27 cellular contexts compared by ENCODE assay signal in the genomic region with DNA sequence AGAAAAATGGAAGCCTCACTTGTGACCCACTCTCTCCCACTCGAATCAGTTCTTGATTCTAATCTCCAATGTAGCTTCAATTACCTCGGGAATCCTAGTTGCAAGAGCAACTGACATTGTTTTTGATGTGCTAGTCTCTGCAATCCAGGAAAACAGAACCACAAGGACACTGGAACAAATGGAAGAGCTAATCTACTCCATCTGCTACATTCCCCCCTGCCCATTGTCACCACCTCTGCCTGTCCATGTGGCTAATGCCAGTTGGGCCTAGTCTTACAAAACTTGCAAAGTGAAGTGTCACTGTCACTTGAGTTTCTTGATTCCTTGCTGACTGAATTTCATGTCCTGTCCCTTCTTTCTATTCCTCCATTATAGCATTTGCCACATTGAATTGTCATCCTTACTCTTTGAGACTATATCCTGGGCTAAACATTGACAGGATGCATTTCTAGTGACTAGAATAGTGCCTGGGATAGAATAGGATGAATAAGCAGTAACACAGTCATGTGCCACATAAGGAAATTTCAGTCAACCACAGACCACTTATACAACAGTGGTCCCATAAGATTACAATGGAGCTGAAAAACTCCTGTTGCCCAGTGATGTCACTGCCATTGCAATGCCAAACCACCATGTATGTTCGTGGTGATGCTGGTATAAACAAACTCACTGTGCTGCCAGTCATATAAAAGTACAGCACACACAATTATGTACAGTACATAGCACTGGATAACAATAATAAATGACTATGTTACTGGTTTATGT. TPM values are rescaled to one million over a fixed set of nuclear protein-coding genes. Genes with fewer than 3 reads are reported as not detected.
"Had no signal": no experiment of that assay in that cellular context is flagged by ENCODE, and none has a peak within 500 bp of the region (broad histone marks: within the 10 kb centered on the region; RNA-seq: fewer than 3 reads in every experiment).

No MANE protein-coding gene starts in this region.

- H3K27me3 Mint-ChIP-seq: activated naive CD8-positive, alpha-beta T cell treated with anti-CD3 and anti-CD28 coated beads for 36 hours; brain; dendritic cell treated with granulocyte-macrophage colony-stimulating factor and Interleukin-4, amounts not matched to agents 40 ng/mL and 50 ng/mL, for 4 days; progenitor cell of endocrine pancreas; T-cell had no signal

- DNase-seq: activated CD4-positive, alpha-beta T cell treated with anti-CD3 and anti-CD28 coated beads for 1 hour; activated CD4-positive, alpha-beta T cell treated with anti-CD3 and anti-CD28 coated beads, Interleukin-2, amount 50 U/mL, for 1 hour; activated naive CD4-positive, alpha-beta T cell treated with Interleukin-2 at 50 U/mL for 16 hours; activated naive CD8-positive, alpha-beta T cell treated with anti-CD3 and anti-CD28 coated beads for 36 hours; activated T-cell treated with anti-CD3 and anti-CD28 coated beads, Interleukin-2, amount 50 U/mL, for 4 hours; amniotic stem cell; effector CD4-positive, alpha-beta T cell; erythroblast; foreskin keratinocyte; kidney glomerular epithelial cell; left ventricle myocardium superior; mammary epithelial cell; midbrain; stimulated activated CD4-positive, alpha-beta T cell treated with anti-CD3 and anti-CD28 coated beads, Interleukin-4, amount 100 ng/mL, for 24 hours; stimulated activated naive CD8-positive, alpha-beta T cell treated with anti-CD3 and anti-CD28 coated beads, Interleukin-15, Interleukin-2, amounts not matched to agents 100 U/mL and 50 U/mL, for 24 hours; T-cell; upper lobe of left lung had no signal

- ATAC-seq: activated T-cell treated with anti-CD3 and anti-CD28 coated beads, Interleukin-2, amount 50 U/mL, for 4 hours; foreskin keratinocyte; left ventricle myocardium superior; stimulated activated naive CD8-positive, alpha-beta T cell treated with anti-CD3 and anti-CD28 coated beads, Interleukin-15, Interleukin-2, amounts not matched to agents 100 U/mL and 50 U/mL, for 24 hours; T-cell had no signal

- H3K4me1 Mint-ChIP-seq: activated naive CD8-positive, alpha-beta T cell treated with anti-CD3 and anti-CD28 coated beads for 36 hours; brain had no signal

- H3K27ac Mint-ChIP-seq: activated naive CD8-positive, alpha-beta T cell treated with anti-CD3 and anti-CD28 coated beads for 36 hours; brain; dendritic cell treated with granulocyte-macrophage colony-stimulating factor and Interleukin-4, amounts not matched to agents 40 ng/mL and 50 ng/mL, for 4 days; progenitor cell of endocrine pancreas; T-cell; T-helper 2 cell treated with Interferon-gamma antibody and Interleukin-4, amounts not matched to agents 5 μg/mL and 100 μg/mL, for 36 hours had no signal

- H3K27ac ChIP-seq: foreskin keratinocyte, hepatocyte, upper lobe of left lung had no signal

- H3K4me3 Mint-ChIP-seq: activated naive CD8-positive, alpha-beta T cell treated with anti-CD3 and anti-CD28 coated beads for 36 hours; activated T-cell treated with anti-CD3 and anti-CD28 coated beads, Interleukin-2, amount 50 U/mL, for 4 hours; brain; dendritic cell treated with granulocyte-macrophage colony-stimulating factor and Interleukin-4, amounts not matched to agents 40 ng/mL and 50 ng/mL, for 4 days; T-cell; T-helper 2 cell treated with Interferon-gamma antibody and Interleukin-4, amounts not matched to agents 5 μg/mL and 100 μg/mL, for 36 hours had no signal

- H3K36me3 Mint-ChIP-seq: activated naive CD8-positive, alpha-beta T cell treated with anti-CD3 and anti-CD28 coated beads for 36 hours had no signal

- H3K4me1 ChIP-seq: foreskin keratinocyte, upper lobe of left lung had no signal

- H3K4me3 ChIP-seq: hepatocyte, upper lobe of left lung had no signal

- H3K9me3 ChIP-seq: upper lobe of left lung had no signal

- H3K27me3 ChIP-seq: foreskin keratinocyte, hepatocyte, upper lobe of left lung had no signal

- H3K9me3 Mint-ChIP-seq: activated naive CD8-positive, alpha-beta T cell treated with anti-CD3 and anti-CD28 coated beads for 36 hours; activated T-cell treated with anti-CD3 and anti-CD28 coated beads, Interleukin-2, amount 50 U/mL, for 4 hours; brain; dendritic cell treated with granulocyte-macrophage colony-stimulating factor and Interleukin-4, amounts not matched to agents 40 ng/mL and 50 ng/mL, for 4 days; T-cell had no signal

RNA-seq across cellular contexts. Expression of a gene that starts 21.6 kb away (rescaled TPM):
- total RNA-seq: left ventricle myocardium superior had no signal
- polyA plus RNA-seq: hepatocyte had no signal

RNA-seq across cellular contexts. Expression of a gene that starts 46.0 kb away (rescaled TPM):
- total RNA-seq: activated naive CD8-positive, alpha-beta T cell treated with anti-CD3 and anti-CD28 coated beads for 36 hours; activated T-cell treated with anti-CD3 and anti-CD28 coated beads, Interleukin-2, amount 50 U/mL, for 4 hours; cardiac septum; fibroblast of lung; foreskin keratinocyte; left ventricle myocardium superior; mammary epithelial cell; omental fat pad; subcutaneous adipose tissue; T-cell; upper lobe of left lung had no signal
- polyA plus RNA-seq: fibroblast of lung, foreskin keratinocyte, mammary epithelial cell, neural cell had no signal
